In genomic region chr3:47296562-47297302, GRCh38 we compare ENCODE assay signal across 16 cellular contexts. TPM values are rescaled to one million over a fixed set of nuclear protein-coding genes. Genes with fewer than 3 reads are reported as not detected.
DNase-seq lines count a peak whose midpoint lies in the region; ATAC-seq and TF ChIP-seq lines count a peak whose summit lies in the region.
"Had no signal": no experiment of that assay in that cellular context is flagged by ENCODE, and none has a peak within 500 bp of the region (broad histone marks: within the 10 kb centered on the region; RNA-seq: fewer than 3 reads in every experiment).

No MANE protein-coding gene starts in this region.

- H3K9me3 Mint-ChIP-seq in activated CD8-positive, alpha-beta T cell treated with anti-CD3 and anti-CD28 coated beads, Interleukin-2, amount 10 ng/mL, durations not matched to agents 7 days and 5 days (ENCODE audit: insufficient read depth) = no peaks in the 10 kb centered on the region
- H3K9me3 Mint-ChIP-seq in activated CD8-positive, alpha-beta T cell treated with anti-CD3 and anti-CD28 coated beads for 36 hours = no peaks in the 10 kb centered on the region
- H3K9me3 Mint-ChIP-seq in IgD-negative memory B cell = no peaks in the 10 kb centered on the region
- no peaks in the 10 kb centered on the region for H3K9me3 Mint-ChIP-seq in effector memory CD8-positive, alpha-beta T cell
- no peaks in the 10 kb centered on the region for H3K9me3 Mint-ChIP-seq in neural crest cell
- H3K9me3 Mint-ChIP-seq: H9 had no signal

- no peak overlapping the region for H3K4me3 Mint-ChIP-seq in activated CD8-positive, alpha-beta T cell treated with anti-CD3 and anti-CD28 coated beads, Interleukin-2, amount 10 ng/mL, durations not matched to agents 7 days and 5 days
- no peak overlapping the region for H3K4me3 Mint-ChIP-seq in activated CD8-positive, alpha-beta T cell treated with anti-CD3 and anti-CD28 coated beads for 36 hours
- peak overlapping the region in 3 of 4 donors; percentile 9 to 89 (median 48) for H3K4me3 Mint-ChIP-seq in IgD-negative memory B cell
- H3K4me3 Mint-ChIP-seq in effector memory CD8-positive, alpha-beta T cell = peak overlapping the region in 1 of 2 donors; percentile 7
- no peak overlapping the region for H3K4me3 Mint-ChIP-seq in neural crest cell
- H3K4me3 Mint-ChIP-seq: H9 had no signal

- no peak for TF ChIP-seq CTCF in activated CD8-positive, alpha-beta T cell treated with anti-CD3 and anti-CD28 coated beads for 36 hours (IDR thresholded peaks at IDR 0.05)
- TF ChIP-seq CTCF in neural crest cell (conservative IDR thresholded peaks at IDR 0.05) = no peak

- H3K27me3 Mint-ChIP-seq in activated CD8-positive, alpha-beta T cell treated with anti-CD3 and anti-CD28 coated beads, Interleukin-2, amount 10 ng/mL, durations not matched to agents 7 days and 5 days (ENCODE audit: low read depth) = no peaks in the 10 kb centered on the region
- H3K27me3 Mint-ChIP-seq in activated CD8-positive, alpha-beta T cell treated with anti-CD3 and anti-CD28 coated beads for 36 hours = no peaks in the 10 kb centered on the region
- H3K27me3 Mint-ChIP-seq in IgD-negative memory B cell (peaks cover 1% of the 10 kb centered on the region), neural crest cell (ENCODE audit: low read depth) (no peaks in the 10 kb centered on the region)
- no peaks in the 10 kb centered on the region for H3K27me3 Mint-ChIP-seq in effector memory CD8-positive, alpha-beta T cell

- H3K4me1 Mint-ChIP-seq in activated CD8-positive, alpha-beta T cell treated with anti-CD3 and anti-CD28 coated beads, Interleukin-2, amount 10 ng/mL, durations not matched to agents 7 days and 5 days (ENCODE audit: low read depth) = peaks cover 24% of the 10 kb centered on the region
- peaks cover 33% of the 10 kb centered on the region for H3K4me1 Mint-ChIP-seq in activated CD8-positive, alpha-beta T cell treated with anti-CD3 and anti-CD28 coated beads for 36 hours (ENCODE audit: low read depth)
- H3K4me1 Mint-ChIP-seq in IgD-negative memory B cell = peaks cover 55 to 63% (median 58%) of the 10 kb centered on the region in 3 donors
- H3K4me1 Mint-ChIP-seq in effector memory CD8-positive, alpha-beta T cell (ENCODE audit: low read depth in 2 of 2) = peaks cover 27 to 39% of the 10 kb centered on the region in 2 donors
- H3K4me1 Mint-ChIP-seq in neural crest cell = peaks cover 9% of the 10 kb centered on the region

- peak; percentile 7 for ATAC-seq in activated CD8-positive, alpha-beta T cell treated with anti-CD3 and anti-CD28 coated beads, Interleukin-2, amount 10 ng/mL, durations not matched to agents 7 days and 5 days
- no peak for ATAC-seq in activated CD8-positive, alpha-beta T cell treated with anti-CD3 and anti-CD28 coated beads for 36 hours
- peak; percentile 7 for ATAC-seq in effector memory CD8-positive, alpha-beta T cell (replicated peaks)

- intact Hi-C loops in activated CD8-positive, alpha-beta T cell treated with anti-CD3 and anti-CD28 coated beads for 36 hours (cut with micrococcal nuclease) = no loop called here

- POLR2A ChIA-PET in activated CD8-positive, alpha-beta T cell treated with anti-CD3 and anti-CD28 coated beads, Interleukin-2, amount 10 ng/mL, durations not matched to agents 7 days and 5 days (lab: Charles Lee) = no interaction called here
- POLR2A ChIA-PET in activated CD8-positive, alpha-beta T cell treated with anti-CD3 and anti-CD28 coated beads for 36 hours (lab: Charles Lee) = interaction anchor here (1.6 kb wide), 1 partner anchor 13 kb away, joined by 6 read pairs; the partner anchor contains the start of gene KLHL18

- peak overlapping the region; percentile 28 for H3K27ac Mint-ChIP-seq in activated CD8-positive, alpha-beta T cell treated with anti-CD3 and anti-CD28 coated beads, Interleukin-2, amount 10 ng/mL, durations not matched to agents 7 days and 5 days
- H3K27ac Mint-ChIP-seq in activated CD8-positive, alpha-beta T cell treated with anti-CD3 and anti-CD28 coated beads for 36 hours = no peak overlapping the region
- H3K27ac Mint-ChIP-seq in IgD-negative memory B cell (peak overlapping the region; percentile 46 to 91 (median 77)), neural crest cell (ENCODE audit: unreplicated experiment) (peak overlapping the region; percentile 64)
- peak overlapping the region; percentile 9 to 38 for H3K27ac Mint-ChIP-seq in effector memory CD8-positive, alpha-beta T cell

- CTCF ChIA-PET in activated CD8-positive, alpha-beta T cell treated with anti-CD3 and anti-CD28 coated beads, Interleukin-2, amount 10 ng/mL, durations not matched to agents 7 days and 5 days (lab: Charles Lee) = interaction anchor here (1.9 kb wide), 1 partner anchor 28 kb away, joined by 4 read pairs; no protein-coding TSS in a partner anchor
- CTCF ChIA-PET in activated CD8-positive, alpha-beta T cell treated with anti-CD3 and anti-CD28 coated beads for 36 hours (lab: Charles Lee) = interaction anchor here (1.3 kb wide), 1 partner anchor 8 kb away, joined by 4 read pairs; no protein-coding TSS in a partner anchor

- DNase-seq in activated CD8-positive, alpha-beta T cell treated with anti-CD3 and anti-CD28 coated beads, Interleukin-2, amount 10 ng/mL, durations not matched to agents 7 days and 5 days = no peak
- DNase-seq in activated CD8-positive, alpha-beta T cell treated with anti-CD3 and anti-CD28 coated beads for 36 hours = no peak
- DNase-seq in effector memory CD8-positive, alpha-beta T cell = no peak
- DNase-seq in neural crest cell (ENCODE audit: low read depth, low spot score) (no peak), T-helper 9 cell (no peak), NCI-H226 (no peak), NCI-H2029 (lab: John Stamatoyannopoulos, UW) (no peak)
- DNase-seq: activated CD4-positive, alpha-beta T cell treated with anti-CD3 and anti-CD28 coated beads for 48 hours; dorsolateral prefrontal cortex; H9; left lung; NCI-H1417 treated with DMSO at 0.1 percent for 48 hours; Peyer's patch; stimulated activated naive CD4-positive, alpha-beta T cell treated with Interleukin-2 at 50 U/mL for 16 hours; T-helper 1 cell had no signal

- H3K36me3 Mint-ChIP-seq in activated CD8-positive, alpha-beta T cell treated with anti-CD3 and anti-CD28 coated beads, Interleukin-2, amount 10 ng/mL, durations not matched to agents 7 days and 5 days (ENCODE audit: low read depth) = peaks cover 14% of the 10 kb centered on the region
- H3K36me3 Mint-ChIP-seq in activated CD8-positive, alpha-beta T cell treated with anti-CD3 and anti-CD28 coated beads for 36 hours (ENCODE audit: low read depth) = peaks cover 19% of the 10 kb centered on the region
- H3K36me3 Mint-ChIP-seq in IgD-negative memory B cell (peaks cover 4% of the 10 kb centered on the region), neural crest cell (ENCODE audit: low read depth) (peaks cover 7% of the 10 kb centered on the region)
- H3K36me3 Mint-ChIP-seq in effector memory CD8-positive, alpha-beta T cell (ENCODE audit: insufficient read depth) = peaks cover 36% of the 10 kb centered on the region

RNA-seq across cellular contexts. Expression of gene KLHL18, which starts 14.0 kb away (rescaled TPM):
- 10 to 100 TPM; 29.8 to 32.5 TPM for total RNA-seq in activated CD8-positive, alpha-beta T cell treated with anti-CD3 and anti-CD28 coated beads, Interleukin-2, amount 10 ng/mL, durations not matched to agents 7 days and 5 days
- 10 to 100 TPM; 28.8 to 32.6 TPM for total RNA-seq in activated CD8-positive, alpha-beta T cell treated with anti-CD3 and anti-CD28 coated beads for 36 hours
- polyA plus RNA-seq in IgD-negative memory B cell = 17.4 TPM
- 36.1 and 39.1 TPM in 2 replicates for total RNA-seq in neural crest cell

RNA-seq across cellular contexts. Expression of gene KIF9, which starts 14.1 kb away (rescaled TPM):
- 1 to 10 TPM; 8.2 to 8.3 TPM for total RNA-seq in activated CD8-positive, alpha-beta T cell treated with anti-CD3 and anti-CD28 coated beads, Interleukin-2, amount 10 ng/mL, durations not matched to agents 7 days and 5 days
- total RNA-seq in activated CD8-positive, alpha-beta T cell treated with anti-CD3 and anti-CD28 coated beads for 36 hours = 1 to 10 TPM; 8.3 to 8.8 TPM
- polyA plus RNA-seq in IgD-negative memory B cell = 4.7 TPM
- 6.9 and 7.1 TPM in 2 replicates for total RNA-seq in neural crest cell

Comparison
In these comparisons a context has a peak if more than half of its experiments do, and no peak if none do; other contexts are left out.
1. H3K4me3 Mint-ChIP-seq: peak in IgD-negative memory B cell (3 of 4); none in activated CD8-positive, alpha-beta T cell treated with anti-CD3 and anti-CD28 coated beads, Interleukin-2, amount 10 ng/mL, durations not matched to agents 7 days and 5 days (single experiment), activated CD8-positive, alpha-beta T cell treated with anti-CD3 and anti-CD28 coated beads for 36 hours (single experiment) and neural crest cell (single experiment).